ENCODE assay signal across 9 cellular contexts in the genomic region with DNA sequence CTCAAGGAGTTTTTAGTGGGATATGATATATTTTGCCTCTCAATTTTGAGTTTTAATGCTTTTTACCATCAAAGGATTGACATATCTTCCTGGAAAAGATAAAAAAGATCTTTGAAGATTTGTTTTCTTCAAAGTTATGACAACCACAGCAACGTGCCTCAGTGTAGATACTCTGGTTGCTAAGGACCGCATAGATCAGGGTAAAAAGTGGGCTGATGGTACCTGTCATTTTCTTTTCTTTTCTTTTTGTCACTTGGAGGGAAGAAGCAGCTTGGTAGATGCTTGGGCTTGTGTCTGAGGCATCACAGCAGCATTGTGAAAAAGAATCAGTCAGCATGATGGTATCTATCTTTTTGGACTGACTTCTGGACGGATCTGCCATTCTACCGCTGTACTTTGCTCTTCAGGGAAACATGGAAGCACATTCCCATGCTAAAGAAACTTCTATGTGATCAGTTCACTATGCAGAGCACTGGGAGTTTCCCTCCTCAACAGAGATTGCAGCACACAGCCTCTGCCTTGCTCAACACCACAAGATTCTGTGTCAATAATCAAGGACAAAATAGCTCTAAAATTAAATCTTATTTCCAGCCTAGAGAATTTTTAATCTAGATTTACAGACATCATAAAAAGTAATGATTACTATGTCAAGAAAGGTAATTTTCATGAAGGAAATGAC. TPM values are rescaled to one million over a fixed set of nuclear protein-coding genes. Genes with fewer than 3 reads are reported as not detected.
DNase-seq lines count a peak whose midpoint lies in the region; ATAC-seq, FAIRE-seq and TF ChIP-seq lines count a peak whose summit lies in the region.
"Had no signal": no experiment of that assay in that cellular context is flagged by ENCODE, and none has a peak within 500 bp of the region (broad histone marks: within the 10 kb centered on the region; RNA-seq: fewer than 3 reads in every experiment).

No MANE protein-coding gene starts in this region.

- no peaks in the 10 kb centered on the region for H3K9me3 Mint-ChIP-seq in activated T-cell treated with anti-CD3 and anti-CD28 coated beads, Interleukin-2, amount 50 U/mL, for 24 hours

- WGBS in spleen, 5 donors = 69 to 83% (median 78%) methylated on average over 4 of the region's 4 CpGs
- WGBS in mesendoderm (ENCODE audit: extremely low coverage, insufficient coverage, low lambda C conversion rate) = no CpG with 5 or more reads among the region's 4 CpGs

- H3K79me1 ChIP-seq in mesendoderm (ENCODE audit: low read length) = no peaks in the 10 kb centered on the region

- no peaks in the 10 kb centered on the region for H3K27me3 Mint-ChIP-seq in activated T-cell treated with anti-CD3 and anti-CD28 coated beads, Interleukin-2, amount 50 U/mL, for 24 hours

- H2BK120ac ChIP-seq in mesendoderm (ENCODE audit: low read depth, low read length) = no peak overlapping the region

- H3K27me3 ChIP-seq in spleen (replicated peaks in 1 of 7) = no peaks in the 10 kb centered on the region
- no peaks in the 10 kb centered on the region for H3K27me3 ChIP-seq in mesendoderm (ENCODE audit: insufficient read depth, low read length, poor library complexity)

- no peak overlapping the region for H3K4me3 Mint-ChIP-seq in activated T-cell treated with anti-CD3 and anti-CD28 coated beads, Interleukin-2, amount 50 U/mL, for 24 hours

- peaks cover 30% of the 10 kb centered on the region for H3K4me1 Mint-ChIP-seq in activated T-cell treated with anti-CD3 and anti-CD28 coated beads, Interleukin-2, amount 50 U/mL, for 24 hours (ENCODE audit: low read depth)

- H2BK5ac ChIP-seq in mesendoderm (ENCODE audit: low read length) = no peak overlapping the region

- intact Hi-C loops in spleen (cut with DNase I; ENCODE audit: low total_unique reads) = no loop called here

- no peak overlapping the region for H2BK15ac ChIP-seq in mesendoderm (replicated peaks; ENCODE audit: low read depth)

- H4K8ac ChIP-seq in mesendoderm (ENCODE audit: low read depth, low read length) = no peak overlapping the region

- no peaks in the 10 kb centered on the region for H3K9me3 ChIP-seq in spleen

- H4K5ac ChIP-seq in mesendoderm (ENCODE audit: low read length) = no peak overlapping the region

- H3K36me3 Mint-ChIP-seq in activated T-cell treated with anti-CD3 and anti-CD28 coated beads, Interleukin-2, amount 50 U/mL, for 24 hours (ENCODE audit: low read depth) = no peaks in the 10 kb centered on the region

- H3K4me1 ChIP-seq in spleen (peaks cover 0 to 27% (median 6%) of the 10 kb centered on the region in 6 donors), mesendoderm (ENCODE audit: control insufficient read depth, low read depth, low read length) (no peaks in the 10 kb centered on the region)

- no peak overlapping the region for H3K27ac Mint-ChIP-seq in activated T-cell treated with anti-CD3 and anti-CD28 coated beads, Interleukin-2, amount 50 U/mL, for 24 hours

- no peak overlapping the region for H3K23ac ChIP-seq in mesendoderm (ENCODE audit: low read length)

- H3K36me3 ChIP-seq in spleen (no peaks in the 10 kb centered on the region), mesendoderm (ENCODE audit: control insufficient read depth, insufficient read depth, low read length) (no peaks in the 10 kb centered on the region)

- H3K4me3 ChIP-seq in fibroblast of villous mesenchyme (ENCODE audit: low read depth, low read length) (no peak overlapping the region), spleen (peak overlapping the region in 1 of 8 donors; percentile 52), mesendoderm (ENCODE audit: low read length) (no peak overlapping the region)

- peak; percentile 32 for ATAC-seq in GM21619 (IDR thresholded peaks at IDR 0.05; ENCODE audit: unreplicated experiment)
- 0 out of 3 replicates have a peak, but pooled peaks have one; percentile 18 for ATAC-seq in SK-N-SH treated with all-trans-retinoic acid at 6 μM for 48 hours

- H3K9ac ChIP-seq in mesendoderm (ENCODE audit: low read length) = no peak overlapping the region

- no peak overlapping the region for H2AK5ac ChIP-seq in mesendoderm (ENCODE audit: low read length)

- H3K56ac ChIP-seq in mesendoderm (ENCODE audit: low read length) = no peak overlapping the region

- no peak for TF ChIP-seq POLR2A in spleen (IDR thresholded peaks at IDR 0.05)

- no peak for FAIRE-seq in GM19239 (lab: Jason Lieb, UNC)

- DNase-seq in fibroblast of villous mesenchyme (ENCODE audit: low read depth) (peak; percentile 88), spleen (no peak), GM19239 (ENCODE audit: insufficient read length, low spot score) (no peak), mesendoderm (no peak)
- DNase-seq in stimulated activated CD8-positive, alpha-beta memory T cell treated with anti-CD3 and anti-CD28 coated beads, Interleukin-4, amount 100 ng/mL, for 48 hours = no peak
- no peak for DNase-seq in activated T-cell treated with anti-CD3 and anti-CD28 coated beads, Interleukin-2, amount 50 U/mL, for 24 hours
- DNase-seq: NCI-H1092 had no signal

- H3K27ac ChIP-seq in spleen = peak overlapping the region in 7 of 8 donors; percentile 67 to 88 (median 80)
- H3K27ac ChIP-seq in mesendoderm (ENCODE audit: low read depth, low read length) = no peak overlapping the region

- no peak for TF ChIP-seq CTCF in fibroblast of villous mesenchyme (IDR thresholded peaks at IDR 0.05; ENCODE audit: insufficient read depth, low read depth, low read length)
- TF ChIP-seq CTCF in spleen (IDR thresholded peaks at IDR 0.05 in 8 of 11, conservative IDR thresholded peaks at IDR 0.05 in 3 of 11) = no peak

- no peak overlapping the region for H3K18ac ChIP-seq in mesendoderm (ENCODE audit: low read length)

- H3K4ac ChIP-seq in mesendoderm (ENCODE audit: low read depth, low read length) = no peak overlapping the region

- no peak overlapping the region for H3K4me2 ChIP-seq in mesendoderm (ENCODE audit: low read length)

- H3K79me2 ChIP-seq in mesendoderm (ENCODE audit: control insufficient read depth, insufficient read depth, low read length) = no peaks in the 10 kb centered on the region

TF ChIP-seq in SK-N-SH treated with all-trans-retinoic acid at 6 μM for 48 hours, 23 proteins besides CTCF, POLR2A, EP300 and RAD21:
- TF ChIP-seq, protein P1, sequence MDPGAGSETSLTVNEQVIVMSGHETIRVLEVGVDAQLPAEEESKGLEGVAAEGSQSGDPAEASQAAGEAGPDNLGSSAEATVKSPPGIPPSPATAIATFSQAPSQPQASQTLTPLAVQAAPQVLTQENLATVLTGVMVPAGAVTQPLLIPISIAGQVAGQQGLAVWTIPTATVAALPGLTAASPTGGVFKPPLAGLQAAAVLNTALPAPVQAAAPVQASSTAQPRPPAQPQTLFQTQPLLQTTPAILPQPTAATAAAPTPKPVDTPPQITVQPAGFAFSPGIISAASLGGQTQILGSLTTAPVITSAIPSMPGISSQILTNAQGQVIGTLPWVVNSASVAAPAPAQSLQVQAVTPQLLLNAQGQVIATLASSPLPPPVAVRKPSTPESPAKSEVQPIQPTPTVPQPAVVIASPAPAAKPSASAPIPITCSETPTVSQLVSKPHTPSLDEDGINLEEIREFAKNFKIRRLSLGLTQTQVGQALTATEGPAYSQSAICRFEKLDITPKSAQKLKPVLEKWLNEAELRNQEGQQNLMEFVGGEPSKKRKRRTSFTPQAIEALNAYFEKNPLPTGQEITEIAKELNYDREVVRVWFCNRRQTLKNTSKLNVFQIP (CRISPR knock-in tag; IDR thresholded peaks at IDR 0.05; ENCODE audit: borderline replicate concordance, low read depth) = no peak
- TF ChIP-seq ISL1 (CRISPR knock-in tag; IDR thresholded peaks at IDR 0.05) (no peak), BACH2 (CRISPR knock-in tag; IDR thresholded peaks at IDR 0.05; ENCODE audit: borderline replicate concordance) (no peak), SNAI2 (CRISPR knock-in tag; IDR thresholded peaks at IDR 0.05) (no peak), ZNF8 (CRISPR knock-in tag; IDR thresholded peaks at IDR 0.05) (no peak), RARB (CRISPR knock-in tag; IDR thresholded peaks at IDR 0.05) (no peak), TCF4 (CRISPR knock-in tag; IDR thresholded peaks at IDR 0.05; ENCODE audit: borderline replicate concordance) (no peak), CSDC2 (CRISPR knock-in tag; IDR thresholded peaks at IDR 0.05) (no peak), ESRRG (CRISPR knock-in tag; IDR thresholded peaks at IDR 0.05) (no peak), CREB5 (CRISPR knock-in tag; IDR thresholded peaks at IDR 0.05; ENCODE audit: low read depth) (no peak), GLIS3 (CRISPR knock-in tag; IDR thresholded peaks at IDR 0.05) (no peak), OSR1 (CRISPR knock-in tag; IDR thresholded peaks at IDR 0.05) (no peak), TOX (CRISPR knock-in tag; IDR thresholded peaks at IDR 0.05; ENCODE audit: borderline replicate concordance) (no peak)

RNA-seq across cellular contexts. Expression of gene SGK1, which starts 54.8 kb away (rescaled TPM):
- 244 and 268 TPM in 2 replicates for total RNA-seq in fibroblast of villous mesenchyme
- 10 to 100 TPM; 41.1 to 80.1 (median 53.3) TPM for total RNA-seq in spleen
- 10 to 100 TPM; 12.3 to 46.1 (median 26.5) TPM for polyA plus RNA-seq in spleen
- polyA plus RNA-seq in mesendoderm (2013, experiment 1 of 2) = 5.2 TPM
- polyA plus RNA-seq in mesendoderm (2013, experiment 2 of 2) = 5.1 TPM
